24 cellular contexts compared by ENCODE assay signal in genomic region chr2:226012116-226012515, GRCh38.
"Had no signal": no experiment of that assay in that cellular context is flagged by ENCODE, and none has a peak within 500 bp of the region (broad histone marks: within the 10 kb centered on the region; RNA-seq: fewer than 3 reads in every experiment).

No MANE protein-coding gene starts in this region.

- H3K9me3 ChIP-seq: body of pancreas, Peyer's patch had no signal

- ATAC-seq: activated T-cell treated with anti-CD3 and anti-CD28 coated beads, Interleukin-2, amount 50 U/mL, for 4 hours; body of pancreas; WTC11 had no signal

- H3K4me3 ChIP-seq: body of pancreas, Peyer's patch, SJCRH30 had no signal

- H3K36me3 ChIP-seq: Peyer's patch, SJCRH30 had no signal

- H3K27ac ChIP-seq: body of pancreas, KMS-11, Peyer's patch, RWPE1, SJCRH30 had no signal

- H3K4me2 ChIP-seq: KMS-11 had no signal

- H3K4me1 ChIP-seq: body of pancreas, Peyer's patch, SJCRH30 had no signal

- DNase-seq: activated CD4-positive, alpha-beta memory T cell treated with anti-CD3 and anti-CD28 coated beads for 36 hours; activated CD4-positive, alpha-beta T cell treated with anti-CD3 and anti-CD28 coated beads, Interleukin-2, amount 10 ng/mL, durations not matched to agents 24 days and 14 days; activated CD4-positive, CD25-positive, alpha-beta regulatory T cell treated with anti-CD3 and anti-CD28 coated beads, Interleukin-2, amount 50 U/mL, for 72 hours; activated CD8-positive, alpha-beta memory T cell treated with anti-CD3 and anti-CD28 coated beads for 24 hours; activated effector memory CD4-positive, alpha-beta T cell treated with anti-CD3 and anti-CD28 coated beads, Interleukin-2, amount 50 U/mL, for 16 hours; activated naive CD4-positive, alpha-beta T cell treated with Interleukin-2 at 50 U/mL for 16 hours; activated T-cell treated with anti-CD3 and anti-CD28 coated beads, Interleukin-2, amount 50 U/mL, for 4 hours; amygdala; body of pancreas; NCI-H1092; NCI-H146; NCI-H187 treated with DMSO at 0.1 percent for 48 hours; NCI-H2081 treated with DMSO at 0.1 percent for 48 hours; NCI-H2171 treated with DMSO at 0.1 percent for 48 hours; NCI-H226; NCI-H526; NCI-H774; NK-92 treated with Interleukin-12 subunit alpha and Interleukin-12 subunit beta, amount 100 ng/mL, for 24 hours; Peyer's patch; Right ventricle myocardium superior; SJCRH30 had no signal

- H3K27me3 ChIP-seq: body of pancreas, Peyer's patch, SJCRH30 had no signal

- H3K9ac ChIP-seq: KMS-11 had no signal
